In genomic region chr1:204990721-204991341, GRCh38 we compare ENCODE assay signal across 20 cellular contexts.
DNase-seq lines count a peak whose midpoint lies in the region; ATAC-seq and TF ChIP-seq lines count a peak whose summit lies in the region.
"Had no signal": no experiment of that assay in that cellular context is flagged by ENCODE, and none has a peak within 500 bp of the region (broad histone marks: within the 10 kb centered on the region; RNA-seq: fewer than 3 reads in every experiment).

No MANE protein-coding gene starts in this region.

- POLR2A ChIA-PET in HEK293 (lab: Yijun Ruan, JAX) = no interaction called here

- H3K27ac ChIP-seq in HEK293 (ENCODE audit: extremely low read depth, low read depth, low read length) = no peak overlapping the region
- peak overlapping the region; percentile 100 for H3K27ac ChIP-seq in angular gyrus (ENCODE audit: low read depth, low read length)
- H3K27ac ChIP-seq: A549 had no signal

- CTCF ChIA-PET in HEK293 (lab: Yijun Ruan, JAX) = interaction anchor here (0.5 to 13.8 kb wide), 11 partner anchors 15 to 270 kb away, joined by 3 to 282 read pairs (median 5); no protein-coding TSS in a partner anchor

- H3K4me3 ChIP-seq in HEK293 (ENCODE audit: low read depth, low read length) (no peak overlapping the region), iPS-18c (ENCODE audit: insufficient read depth, low read depth, low read length) (peak overlapping the region; percentile 12; the same call in 1 of the 2 replicates)
- H3K4me3 ChIP-seq: A549, GM12878, MG63 had no signal

- no peaks in the 10 kb centered on the region for H3K36me3 ChIP-seq in HEK293 (ENCODE audit: control insufficient read depth in 2 of 2, insufficient read depth in 1 of 2, low read length in 2 of 2)
- H3K36me3 ChIP-seq: MG63 had no signal

- no peak for ATAC-seq in HG02885 (IDR thresholded peaks at IDR 0.05; ENCODE audit: poor library complexity, unreplicated experiment)

- DNase-seq in pons (ENCODE audit: low spot score) = peak; percentile 31
- DNase-seq in T1000 (lab: John Stamatoyannopoulos, UW) = no peak
- DNase-seq in SW480 (ENCODE audit: low spot score) = no peak
- no peak for DNase-seq in NCI-H1092 (lab: John Stamatoyannopoulos, UW)
- DNase-seq: CD4-positive, alpha-beta T cell; EL; GOT3; Kasumi-1; MG63; NCI-H1092 treated with DMSO at 0.1 percent for 48 hours; NCI-H2029 treated with DMSO at 0.1 percent for 48 hours; NCI-H446; SHP77 treated with DMSO at 0.1 percent for 48 hours; SK-N-SH had no signal

- no peak for TF ChIP-seq CTCF in HEK293 (tag by site-specific recombination; IDR thresholded peaks at IDR 0.05)

- H3K4me1 ChIP-seq in HEK293 (ENCODE audit: control insufficient read depth, insufficient read depth, low read length) = no peaks in the 10 kb centered on the region
- H3K4me1 ChIP-seq: A549 had no signal

- H3K9me3 ChIP-seq in HEK293 (ENCODE audit: control insufficient read depth, insufficient read depth, low read depth, low read length) (no peaks in the 10 kb centered on the region), iPS-18c (ENCODE audit: control insufficient read depth, insufficient read depth, low read length) (no peaks in the 10 kb centered on the region)
- H3K9me3 ChIP-seq: A549, MG63, SK-N-SH had no signal

TF ChIP-seq in HEK293, 187 proteins besides CTCF, POLR2A, EP300 and RAD21:
- TF ChIP-seq, protein P1, sequence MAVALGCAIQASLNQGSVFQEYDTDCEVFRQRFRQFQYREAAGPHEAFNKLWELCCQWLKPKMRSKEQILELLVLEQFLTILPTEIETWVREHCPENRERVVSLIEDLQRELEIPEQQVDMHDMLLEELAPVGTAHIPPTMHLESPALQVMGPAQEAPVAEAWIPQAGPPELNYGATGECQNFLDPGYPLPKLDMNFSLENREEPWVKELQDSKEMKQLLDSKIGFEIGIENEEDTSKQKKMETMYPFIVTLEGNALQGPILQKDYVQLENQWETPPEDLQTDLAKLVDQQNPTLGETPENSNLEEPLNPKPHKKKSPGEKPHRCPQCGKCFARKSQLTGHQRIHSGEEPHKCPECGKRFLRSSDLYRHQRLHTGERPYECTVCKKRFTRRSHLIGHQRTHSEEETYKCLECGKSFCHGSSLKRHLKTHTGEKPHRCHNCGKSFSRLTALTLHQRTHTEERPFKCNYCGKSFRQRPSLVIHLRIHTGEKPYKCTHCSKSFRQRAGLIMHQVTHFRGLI (tag by site-specific recombination; IDR thresholded peaks at IDR 0.05) = peak; percentile 91
- TF ChIP-seq ZFHX2 (tag by site-specific recombination; conservative IDR thresholded peaks at IDR 0.05) = no peak
- peak; percentile 85 for TF ChIP-seq PRDM1 (tag by site-specific recombination; IDR thresholded peaks at IDR 0.05)
